16 cellular contexts compared by ENCODE assay signal in the genomic region with DNA sequence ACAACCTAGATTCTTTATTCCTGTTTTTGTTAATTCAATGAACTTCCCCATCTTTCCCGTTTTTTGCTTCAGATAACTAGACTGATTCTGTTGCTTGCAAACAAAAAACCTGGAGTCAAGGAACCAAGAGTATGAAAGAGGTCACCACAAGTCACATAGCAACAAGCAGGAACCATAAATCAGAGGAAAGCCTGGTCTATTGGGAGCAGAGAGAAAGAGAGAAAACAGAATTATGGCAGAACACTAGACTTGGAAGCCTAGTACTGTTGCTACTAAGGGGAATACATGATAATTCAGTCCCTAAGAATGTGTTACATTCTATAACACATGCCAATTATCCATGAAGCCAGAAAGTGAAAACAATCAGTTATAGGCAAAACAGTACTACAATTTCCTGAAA.
DNase-seq lines count a peak whose midpoint lies in the region; ATAC-seq and TF ChIP-seq lines count a peak whose summit lies in the region.
"Had no signal": no experiment of that assay in that cellular context is flagged by ENCODE, and none has a peak within 500 bp of the region (broad histone marks: within the 10 kb centered on the region; RNA-seq: fewer than 3 reads in every experiment).

No MANE protein-coding gene starts in this region.

- DNase-seq in activated naive CD8-positive, alpha-beta T cell treated with anti-CD3 and anti-CD28 coated beads, Interleukin-2, amount 50 U/mL, for 24 hours, result no peak
- DNase-seq in amniotic epithelial cell (ENCODE audit: low read depth) (peak; percentile 17), left kidney (ENCODE audit: low read depth, low spot score) (peak; percentile 67), smooth muscle cell (lab: John Stamatoyannopoulos, UW; ENCODE audit: unreplicated experiment) (no peak), spleen (no peak), posterior vena cava (ENCODE audit: low spot score) (no peak), RPMI8226 (no peak)
- DNase-seq: activated CD8-positive, alpha-beta T cell treated with anti-CD3 and anti-CD28 coated beads, Interleukin-2, amount 10 ng/mL, durations not matched to agents 7 days and 5 days; dorsolateral prefrontal cortex; KG1; lower lobe of right lung; NCI-H345; occipital lobe had no signal

- H3K9ac ChIP-seq in smooth muscle cell (ENCODE audit: low read depth), result no peak overlapping the region

- WGBS in smooth muscle cell (ENCODE audit: low lambda C conversion rate), result 89% methylated on average over 1 of the region's 1 CpG
- 14 to 32% (median 28%) methylated on average over 1 of the region's 1 CpG for WGBS in spleen, 5 donors

- no peaks in the 10 kb centered on the region for H3K9me3 Mint-ChIP-seq in activated naive CD8-positive, alpha-beta T cell (ENCODE audit: low read depth)
- no peaks in the 10 kb centered on the region for H3K9me3 Mint-ChIP-seq in activated naive CD8-positive, alpha-beta T cell treated with anti-CD3 and anti-CD28 coated beads, Interleukin-2, amount 50 U/mL, for 24 hours

- TF ChIP-seq CTCF in smooth muscle cell (IDR thresholded peaks at IDR 0.05; ENCODE audit: borderline replicate concordance, insufficient read depth, poor library complexity, severe bottlenecking) (no peak), spleen (IDR thresholded peaks at IDR 0.05 in 8 of 11, conservative IDR thresholded peaks at IDR 0.05 in 3 of 11) (no peak)

- H3K4me1 ChIP-seq in smooth muscle cell (ENCODE audit: low read depth) (no peaks in the 10 kb centered on the region), spleen (peaks cover 15 to 94% (median 54%) of the 10 kb centered on the region in 6 donors)
- H3K4me1 ChIP-seq: A549 had no signal

- peak overlapping the region; percentile 14 for H3K27ac ChIP-seq in smooth muscle cell (ENCODE audit: low read depth)
- H3K27ac ChIP-seq in spleen, result peak overlapping the region in 2 of 8 donors; percentile 3 to 22
- H3K27ac ChIP-seq: A549, lower lobe of right lung had no signal

- no peak overlapping the region for H3K4me3 Mint-ChIP-seq in activated naive CD8-positive, alpha-beta T cell
- H3K4me3 Mint-ChIP-seq in activated naive CD8-positive, alpha-beta T cell treated with anti-CD3 and anti-CD28 coated beads, Interleukin-2, amount 50 U/mL, for 24 hours, result no peak overlapping the region
- H3K4me3 Mint-ChIP-seq: activated CD8-positive, alpha-beta T cell treated with anti-CD3 and anti-CD28 coated beads, Interleukin-2, amount 10 ng/mL, durations not matched to agents 7 days and 5 days had no signal

- no peak overlapping the region for H2AFZ ChIP-seq in smooth muscle cell (ENCODE audit: low read depth)

- no peak overlapping the region for H3K4me2 ChIP-seq in smooth muscle cell
- H3K4me2 ChIP-seq: A549 had no signal

- H3K36me3 Mint-ChIP-seq in activated naive CD8-positive, alpha-beta T cell, result peaks cover 25% of the 10 kb centered on the region
- H3K36me3 Mint-ChIP-seq in activated naive CD8-positive, alpha-beta T cell treated with anti-CD3 and anti-CD28 coated beads, Interleukin-2, amount 50 U/mL, for 24 hours (ENCODE audit: low read depth), result peaks cover 44% of the 10 kb centered on the region

- H3K27me3 Mint-ChIP-seq in activated naive CD8-positive, alpha-beta T cell, result no peaks in the 10 kb centered on the region
- H3K27me3 Mint-ChIP-seq in activated naive CD8-positive, alpha-beta T cell treated with anti-CD3 and anti-CD28 coated beads, Interleukin-2, amount 50 U/mL, for 24 hours, result no peaks in the 10 kb centered on the region

- H3K4me3 ChIP-seq in smooth muscle cell (no peak overlapping the region), spleen (no peak overlapping the region)
- H3K4me3 ChIP-seq: A549, dorsolateral prefrontal cortex, HAP-1, lower lobe of right lung had no signal

- H3K27ac Mint-ChIP-seq in activated naive CD8-positive, alpha-beta T cell, result peak overlapping the region; percentile 0
- H3K27ac Mint-ChIP-seq in activated naive CD8-positive, alpha-beta T cell treated with anti-CD3 and anti-CD28 coated beads, Interleukin-2, amount 50 U/mL, for 24 hours, result no peak overlapping the region
- H3K27ac Mint-ChIP-seq: activated CD8-positive, alpha-beta T cell treated with anti-CD3 and anti-CD28 coated beads, Interleukin-2, amount 10 ng/mL, durations not matched to agents 7 days and 5 days had no signal

- H3K4me1 Mint-ChIP-seq in activated naive CD8-positive, alpha-beta T cell (ENCODE audit: low read depth), result peaks cover 76% of the 10 kb centered on the region
- H3K4me1 Mint-ChIP-seq in activated naive CD8-positive, alpha-beta T cell treated with anti-CD3 and anti-CD28 coated beads, Interleukin-2, amount 50 U/mL, for 24 hours, result peaks cover 61% of the 10 kb centered on the region

- H3K9me3 ChIP-seq in smooth muscle cell (replicated peaks; ENCODE audit: low read depth) (no peaks in the 10 kb centered on the region), spleen (no peaks in the 10 kb centered on the region)
- H3K9me3 ChIP-seq: A549, HAP-1, lower lobe of right lung had no signal

- intact Hi-C loops in spleen (cut with DNase I; ENCODE audit: low total_unique reads), result no loop called here
- intact Hi-C loops in posterior vena cava (cut with DNase I), result no loop called here

- H3K79me2 ChIP-seq in smooth muscle cell (ENCODE audit: low read depth), result peaks cover 99% of the 10 kb centered on the region

- H3F3A ChIP-seq in smooth muscle cell (ENCODE audit: low read depth), result no peaks in the 10 kb centered on the region

- peaks cover 97% of the 10 kb centered on the region for H4K20me1 ChIP-seq in smooth muscle cell (ENCODE audit: low read depth)

- H3K36me3 ChIP-seq in smooth muscle cell (ENCODE audit: low read depth), result no peaks in the 10 kb centered on the region
- H3K36me3 ChIP-seq in spleen, result peaks cover 0 to 7% (median 0%) of the 10 kb centered on the region in 6 donors
- H3K36me3 ChIP-seq: HAP-1, lower lobe of right lung had no signal

- TF ChIP-seq POLR2A in spleen (IDR thresholded peaks at IDR 0.05), result peak in 1 of 3 donors; percentile 9

- H3K27me3 ChIP-seq in smooth muscle cell (ENCODE audit: low read depth), result no peaks in the 10 kb centered on the region
- H3K27me3 ChIP-seq in spleen (replicated peaks in 1 of 7), result no peaks in the 10 kb centered on the region
- H3K27me3 ChIP-seq: dorsolateral prefrontal cortex had no signal

- no peak for ATAC-seq in activated naive CD8-positive, alpha-beta T cell treated with anti-CD3 and anti-CD28 coated beads, Interleukin-2, amount 50 U/mL, for 24 hours
- ATAC-seq: A549; activated CD8-positive, alpha-beta T cell treated with anti-CD3 and anti-CD28 coated beads, Interleukin-2, amount 10 ng/mL, durations not matched to agents 7 days and 5 days; lower lobe of right lung had no signal

Comparison
In these comparisons a context has a peak if more than half of its experiments do, and no peak if none do; other contexts are left out.
1. DNase-seq: peak in amniotic epithelial cell (single experiment) and left kidney (single experiment); none in activated naive CD8-positive, alpha-beta T cell treated with anti-CD3 and anti-CD28 coated beads, Interleukin-2, amount 50 U/mL, for 24 hours (single experiment), smooth muscle cell (single experiment), spleen (single experiment), posterior vena cava (single experiment) and RPMI8226 (single experiment).